In the genomic region with DNA sequence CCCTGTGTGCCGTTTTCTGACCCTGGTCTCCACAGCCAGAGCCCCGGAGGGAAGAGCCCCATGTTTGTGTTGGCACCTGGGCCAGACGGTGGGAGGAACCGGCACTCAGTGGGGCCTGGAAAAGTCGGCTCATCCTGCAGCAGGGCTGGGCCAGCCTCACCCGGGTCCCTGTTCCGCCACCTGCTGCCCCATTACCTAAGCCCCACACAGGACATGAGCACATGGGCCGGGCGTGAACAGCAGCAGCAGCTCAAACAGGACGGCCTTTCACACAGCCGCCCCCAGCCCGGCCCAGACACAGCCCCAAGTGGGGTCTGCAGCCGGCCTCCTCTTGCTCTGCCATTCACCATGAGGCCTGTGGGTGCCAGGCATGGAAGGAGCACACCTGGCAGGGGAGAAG, we compare ENCODE assay signal across 27 cellular contexts.
"Had no signal": no experiment of that assay in that cellular context is flagged by ENCODE, and none has a peak within 500 bp of the region (broad histone marks: within the 10 kb centered on the region; RNA-seq: fewer than 3 reads in every experiment).

No MANE protein-coding gene starts in this region.

- DNase-seq: activated CD4-positive, alpha-beta T cell treated with anti-CD3 and anti-CD28 coated beads for 36 hours; activated CD4-positive, CD25-positive, alpha-beta regulatory T cell; activated CD8-positive, alpha-beta memory T cell treated with anti-CD3 and anti-CD28 coated beads, Interleukin-2, amount 10 ng/mL, durations not matched to agents 7 days and 5 days; activated CD8-positive, alpha-beta T cell treated with anti-CD3 and anti-CD28 coated beads, Interleukin-2, amount 10 ng/mL, durations not matched to agents 7 days and 5 days; activated effector memory CD4-positive, alpha-beta T cell treated with Interleukin-2 at 50 U/mL for 16 hours; activated naive CD4-positive, alpha-beta T cell treated with Interleukin-2 at 50 U/mL for 16 hours; activated naive CD8-positive, alpha-beta T cell treated with anti-CD3 and anti-CD28 coated beads for 36 hours; activated T-cell treated with anti-CD3 and anti-CD28 coated beads for 4 hours; adrenal gland; aorta; cerebellar nuclear complex; colonic mucosa; foreskin keratinocyte; heart left ventricle; hypothalamus; immature natural killer cell; kidney; lower lobe of right lung; mesenchymal stem cell; stimulated activated CD4-positive, alpha-beta T cell treated with anti-CD3 and anti-CD28 coated beads, Interleukin-2, amount 100 ng/mL, for 48 hours; stimulated activated naive CD4-positive, alpha-beta T cell treated with Interleukin-2 at 50 U/mL for 16 hours; T-helper 1 cell; testis; transverse colon had no signal

- H3K4me3 ChIP-seq: adrenal gland, cardiac muscle cell, colonic mucosa, esophagus muscularis mucosa, heart left ventricle, lower lobe of right lung, testis, transverse colon had no signal

- H3K4me1 ChIP-seq: adrenal gland, colonic mucosa, esophagus muscularis mucosa, heart left ventricle, lower lobe of right lung, testis, transverse colon had no signal

- H3K27me3 ChIP-seq: adrenal gland, cardiac muscle cell, colonic mucosa, esophagus muscularis mucosa, foreskin keratinocyte, testis, transverse colon had no signal

- H3K36me3 ChIP-seq: adrenal gland, cardiac muscle cell, colonic mucosa, esophagus muscularis mucosa, heart left ventricle, lower lobe of right lung, transverse colon had no signal

- H3K27ac ChIP-seq: adrenal gland, cardiac muscle cell, colonic mucosa, esophagus muscularis mucosa, foreskin keratinocyte, heart left ventricle, lower lobe of right lung, testis, transverse colon had no signal

- H3K9me3 ChIP-seq: adrenal gland, colonic mucosa, esophagus muscularis mucosa, lower lobe of right lung, testis, transverse colon had no signal

- ATAC-seq: activated CD4-positive, alpha-beta T cell treated with anti-CD3 and anti-CD28 coated beads for 36 hours; activated CD8-positive, alpha-beta memory T cell treated with anti-CD3 and anti-CD28 coated beads, Interleukin-2, amount 10 ng/mL, durations not matched to agents 7 days and 5 days; activated CD8-positive, alpha-beta T cell treated with anti-CD3 and anti-CD28 coated beads, Interleukin-2, amount 10 ng/mL, durations not matched to agents 7 days and 5 days; foreskin keratinocyte; lower lobe of right lung; naive thymus-derived CD8-positive, alpha-beta T cell had no signal
